Comparison of ENCODE assay signal across 1 cellular context in genomic region chr20:54119744-54120143, GRCh38.
A peak's percentile ranks its signal among the peaks of the same experiment; 100 is the strongest.
TF ChIP-seq lines count a peak whose summit lies in the region.

No MANE protein-coding gene starts in this region.

TF ChIP-seq in HepG2, 621 proteins besides CTCF, POLR2A, EP300 and RAD21:
- TF ChIP-seq ZNF629 (CRISPR knock-in tag; conservative IDR thresholded peaks at IDR 0.05) (peak; percentile 26; the same call in 1 of the 2 replicates), SP1 (IDR thresholded peaks at IDR 0.05) (peak; percentile 30; the same call in 1 of the 2 replicates), SP1 (CRISPR knock-in tag; IDR thresholded peaks at IDR 0.05) (no peak), BHLHE40 (IDR thresholded peaks at IDR 0.05; ENCODE audit: low read length) (no peak), ZNF737 (CRISPR knock-in tag; IDR thresholded peaks at IDR 0.05; ENCODE audit: borderline replicate concordance) (no peak), WIZ (CRISPR knock-in tag; IDR thresholded peaks at IDR 0.05) (no peak), PCBP2 (optimal IDR thresholded peaks at IDR 0.05; ENCODE audit: low read depth, low read length, poor library complexity, severe bottlenecking) (peak; percentile 61), ZNF253 (CRISPR knock-in tag; IDR thresholded peaks at IDR 0.05; ENCODE audit: borderline replicate concordance) (no peak), NBN (conservative IDR thresholded peaks at IDR 0.05) (peak; percentile 91; the same call in 1 of the 2 replicates), ZNF282 (IDR thresholded peaks at IDR 0.05; ENCODE audit: partially characterized antibody) (peak; percentile 22), NFRKB (IDR thresholded peaks at IDR 0.05) (0 out of 2 replicates have a peak, but pooled peaks have one; percentile 21), FOXK2 (IDR thresholded peaks at IDR 0.05) (0 out of 2 replicates have a peak, but pooled peaks have one; percentile 12), RAD51 (IDR thresholded peaks at IDR 0.05; ENCODE audit: borderline replicate concordance) (0 out of 2 replicates have a peak, but pooled peaks have one; percentile 36), LCORL (IDR thresholded peaks at IDR 0.05) (peak; percentile 50; the same call in 1 of the 2 replicates), LCORL (CRISPR knock-in tag; IDR thresholded peaks at IDR 0.05) (no peak)
